ENCODE assay signal across 7 cellular contexts in genomic region chr2:29841386-29842004, GRCh38.
DNase-seq lines count a peak whose midpoint lies in the region; FAIRE-seq and TF ChIP-seq lines count a peak whose summit lies in the region.

No MANE protein-coding gene starts in this region.

- H2BK20ac ChIP-seq in H1 (ENCODE audit: low read length): no peak overlapping the region

- no peak overlapping the region for H2AFZ ChIP-seq in H1 (ENCODE audit: low read length)

- H4K5ac ChIP-seq in H1 (ENCODE audit: insufficient read length, low read depth, low read length): no peak overlapping the region

- no peaks in the 10 kb centered on the region for H3K79me2 ChIP-seq in H1 (ENCODE audit: control insufficient read depth in 1 of 2, insufficient read depth in 2 of 2, low read length in 2 of 2)

- no peak overlapping the region for H3K9ac ChIP-seq in H1 (replicated peaks in 1 of 4; ENCODE audit: extremely low read depth in 1 of 4, low read depth in 3 of 4, low read length in 3 of 4)

- no peak overlapping the region for H2BK5ac ChIP-seq in H1 (ENCODE audit: low read depth, low read length)

- POLR2A ChIA-PET in H1 (lab: Charles Lee; ENCODE audit: partially characterized antibody): interaction anchor here (0.6 kb wide), 1 partner anchor 1746 kb away, joined by 3 read pairs; no protein-coding TSS in a partner anchor

- peak; percentile 91 for TF ChIP-seq CTCF in HFF-Myc (IDR thresholded peaks at IDR 0.05; ENCODE audit: low read depth, low read length, missing control alignments)
- peak; percentile 61 to 84 (median 73) for TF ChIP-seq CTCF in H1 (IDR thresholded peaks at IDR 0.05; ENCODE audit: control extremely low read depth in 1 of 3, insufficient read depth in 1 of 3, low read depth in 1 of 3, low read length in 3 of 3)

- no peaks in the 10 kb centered on the region for H3K4me1 ChIP-seq in H1 (replicated peaks in 1 of 4; ENCODE audit: control insufficient read depth in 3 of 4, insufficient read depth in 4 of 4, low read length in 3 of 4)

- H3K23me2 ChIP-seq in H1 (ENCODE audit: low read depth, low read length): no peaks in the 10 kb centered on the region

- H3K36me3 ChIP-seq in H1 (ENCODE audit: control insufficient read depth in 2 of 4, insufficient read depth in 4 of 4, low read length in 3 of 4): no peaks in the 10 kb centered on the region

- no peak overlapping the region for H3K4me2 ChIP-seq in H1 (ENCODE audit: insufficient read depth in 1 of 2, low read depth in 2 of 2, low read length in 2 of 2)

- H3K27ac ChIP-seq in H1 (ENCODE audit: low read depth, low read length): no peak overlapping the region

- no peak overlapping the region for H4K8ac ChIP-seq in H1 (ENCODE audit: extremely low read depth, insufficient read depth, low read length)

- no peak overlapping the region for H2BK12ac ChIP-seq in H1 (ENCODE audit: low read depth, low read length)

- DNase-seq in EH (ENCODE audit: low read depth): peak; percentile 46
- no peak for DNase-seq in HFF-Myc (ENCODE audit: extremely low read depth, low read depth)
- DNase-seq in RPMI8226: peak; percentile 22
- peak; percentile 25 to 59 for DNase-seq in H1 (ENCODE audit: low read depth in 1 of 2, low spot score in 2 of 2)
- DNase-seq in myocyte (ENCODE audit: low read depth): peak; percentile 50
- DNase-seq in NCI-H226: no peak
- no peak for DNase-seq in activated naive CD4-positive, alpha-beta T cell treated with Interleukin-2 at 50 U/mL for 16 hours

- H3K79me1 ChIP-seq in H1 (ENCODE audit: low read depth, low read length): no peaks in the 10 kb centered on the region

- 55% methylated on average over 6 of the region's 6 CpGs; no CpG with 5 or more reads in 1 of the 2 experiments for WGBS in H1 (ENCODE audit: extremely low coverage in 1 of 2, insufficient coverage in 1 of 2, insufficient read length in 1 of 2, insufficient replicate concordance in 2 of 2, low coverage in 1 of 2, low lambda C conversion rate in 2 of 2, missing lambda C conversion rate in 1 of 2), 2 experiments

- no peak overlapping the region for H3K14ac ChIP-seq in H1 (ENCODE audit: insufficient read length)

- H2BK15ac ChIP-seq in H1 (ENCODE audit: low read length): no peak overlapping the region

- no peak for TF ChIP-seq EP300 in H1 (IDR thresholded peaks at IDR 0.05; ENCODE audit: borderline replicate concordance in 1 of 2, low read depth in 2 of 2, low read length in 2 of 2)

- H3K18ac ChIP-seq in H1 (ENCODE audit: extremely low read depth, low read length): no peak overlapping the region

- no peak overlapping the region for H4K91ac ChIP-seq in H1 (replicated peaks; ENCODE audit: insufficient read length, low read length)

- no peak for FAIRE-seq in H1 (lab: Jason Lieb, UNC)

- H3K23ac ChIP-seq in H1 (ENCODE audit: insufficient read length): no peak overlapping the region

- TF ChIP-seq RAD21 in H1 (IDR thresholded peaks at IDR 0.05 in 1 of 2, conservative IDR thresholded peaks at IDR 0.05 in 1 of 2; ENCODE audit: low read depth in 2 of 2, low read length in 2 of 2): peak; percentile 78 to 82

- H3K4me3 ChIP-seq in HFF-Myc (replicated peaks; ENCODE audit: low read depth, low read length) (no peak overlapping the region), H1 (ENCODE audit: extremely low read depth in 1 of 4, insufficient read depth in 2 of 4, low read depth in 3 of 4, low read length in 4 of 4) (no peak overlapping the region)

- H3K4ac ChIP-seq in H1 (replicated peaks; ENCODE audit: insufficient read length, low read depth, low read length): no peak overlapping the region

- no peak overlapping the region for H3K56ac ChIP-seq in H1 (replicated peaks; ENCODE audit: insufficient read length, low read depth, low read length)

- no peak overlapping the region for H2BK120ac ChIP-seq in H1 (replicated peaks; ENCODE audit: low read depth, low read length)

- TF ChIP-seq POLR2A in H1 (IDR thresholded peaks at IDR 0.05; ENCODE audit: control extremely low read depth in 1 of 2, low read depth in 2 of 2, low read length in 2 of 2): no peak

- CTCF ChIA-PET in H1 (lab: Charles Lee; ENCODE audit: partially characterized antibody): interaction anchor here (0.6 to 2.6 kb wide), 30 partner anchors 9 to 627 kb away, joined by 3 to 9 read pairs (median 3); partner anchors contain the start of gene ALK

- no peak overlapping the region for H2AK5ac ChIP-seq in H1 (ENCODE audit: low read depth, low read length)

- no peaks in the 10 kb centered on the region for H4K20me1 ChIP-seq in H1 (replicated peaks in 1 of 2; ENCODE audit: control insufficient read depth in 1 of 2, insufficient read depth in 2 of 2, low read length in 2 of 2)

- no peaks in the 10 kb centered on the region; a peak in 2 of 7 replicates for H3K27me3 ChIP-seq in H1 (replicated peaks in 1 of 4; ENCODE audit: control insufficient read depth in 3 of 4, extremely low read depth in 1 of 4, insufficient read depth in 3 of 4, low read length in 3 of 4)

- H3K9me3 ChIP-seq in H1 (ENCODE audit: insufficient read depth in 2 of 2, low read depth in 1 of 2, low read length in 1 of 2): peaks cover 0 to 3% of the 10 kb centered on the region in 2 experiments; a peak in 1 of 4 replicates

TF ChIP-seq in H1, 55 proteins besides CTCF, POLR2A, EP300 and RAD21:
- TF ChIP-seq MAFK (IDR thresholded peaks at IDR 0.05; ENCODE audit: low read depth, low read length): no peak
- 0 out of 2 replicates have a peak, but pooled peaks have one; percentile 7 for TF ChIP-seq YY1 (IDR thresholded peaks at IDR 0.05; ENCODE audit: low read depth, low read length)
- TF ChIP-seq SAP30 (IDR thresholded peaks at IDR 0.05; ENCODE audit: insufficient read depth, insufficient replicate concordance, low read length): no peak
TF ChIP-seq in H1: peak in this region for 1.

Comparison
In these comparisons a context has a peak if more than half of its experiments do, and no peak if none do; other contexts are left out.
1. DNase-seq: peak in EH (single experiment), RPMI8226 (single experiment), H1 (2 of 2) and myocyte (single experiment); none in HFF-Myc (single experiment), NCI-H226 (single experiment) and activated naive CD4-positive, alpha-beta T cell treated with Interleukin-2 at 50 U/mL for 16 hours (single experiment).